Comparison of ENCODE assay signal across 1 cellular context in the genomic region with DNA sequence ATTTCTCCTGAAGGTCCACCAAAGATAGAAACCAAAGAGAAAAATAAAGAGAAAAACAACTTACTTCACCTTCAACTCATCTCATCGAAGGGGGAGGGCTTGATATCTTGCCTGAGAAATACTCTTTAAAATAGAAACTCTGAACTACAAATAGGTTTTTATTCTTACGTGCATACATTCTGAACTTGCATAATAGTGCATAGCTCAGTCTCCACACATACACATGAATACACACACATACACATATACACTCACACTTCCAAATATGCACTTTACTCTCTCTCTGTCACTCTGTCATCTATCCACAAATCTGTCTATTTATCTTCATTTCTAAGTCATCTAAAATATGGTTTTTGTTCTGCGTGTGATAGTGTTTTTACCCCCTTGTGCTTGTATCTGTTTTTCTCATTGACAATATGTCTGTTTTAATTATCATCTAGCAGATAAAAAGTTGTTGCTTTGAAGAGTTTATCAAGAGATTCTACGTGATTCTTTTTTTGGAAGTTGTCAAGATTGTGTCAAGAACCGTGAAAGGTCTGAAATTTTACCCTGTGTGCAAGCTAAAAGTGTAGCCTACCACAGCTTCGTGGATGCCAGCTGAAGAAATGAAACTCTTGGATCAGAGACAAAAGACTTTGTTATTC.
TF ChIP-seq lines count a peak whose summit lies in the region.

No MANE protein-coding gene starts in this region.

TF ChIP-seq in HepG2, 621 proteins besides CTCF, POLR2A, EP300 and RAD21 (continued from another document and continues in another):
- TF ChIP-seq, protein P1, sequence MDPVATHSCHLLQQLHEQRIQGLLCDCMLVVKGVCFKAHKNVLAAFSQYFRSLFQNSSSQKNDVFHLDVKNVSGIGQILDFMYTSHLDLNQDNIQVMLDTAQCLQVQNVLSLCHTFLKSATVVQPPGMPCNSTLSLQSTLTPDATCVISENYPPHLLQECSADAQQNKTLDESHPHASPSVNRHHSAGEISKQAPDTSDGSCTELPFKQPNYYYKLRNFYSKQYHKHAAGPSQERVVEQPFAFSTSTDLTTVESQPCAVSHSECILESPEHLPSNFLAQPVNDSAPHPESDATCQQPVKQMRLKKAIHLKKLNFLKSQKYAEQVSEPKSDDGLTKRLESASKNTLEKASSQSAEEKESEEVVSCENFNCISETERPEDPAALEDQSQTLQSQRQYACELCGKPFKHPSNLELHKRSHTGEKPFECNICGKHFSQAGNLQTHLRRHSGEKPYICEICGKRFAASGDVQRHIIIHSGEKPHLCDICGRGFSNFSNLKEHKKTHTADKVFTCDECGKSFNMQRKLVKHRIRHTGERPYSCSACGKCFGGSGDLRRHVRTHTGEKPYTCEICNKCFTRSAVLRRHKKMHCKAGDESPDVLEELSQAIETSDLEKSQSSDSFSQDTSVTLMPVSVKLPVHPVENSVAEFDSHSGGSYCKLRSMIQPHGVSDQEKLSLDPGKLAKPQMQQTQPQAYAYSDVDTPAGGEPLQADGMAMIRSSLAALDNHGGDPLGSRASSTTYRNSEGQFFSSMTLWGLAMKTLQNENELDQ (CRISPR knock-in tag; IDR thresholded peaks at IDR 0.05; ENCODE audit: borderline replicate concordance) = no peak
- TF ChIP-seq, protein P2, sequence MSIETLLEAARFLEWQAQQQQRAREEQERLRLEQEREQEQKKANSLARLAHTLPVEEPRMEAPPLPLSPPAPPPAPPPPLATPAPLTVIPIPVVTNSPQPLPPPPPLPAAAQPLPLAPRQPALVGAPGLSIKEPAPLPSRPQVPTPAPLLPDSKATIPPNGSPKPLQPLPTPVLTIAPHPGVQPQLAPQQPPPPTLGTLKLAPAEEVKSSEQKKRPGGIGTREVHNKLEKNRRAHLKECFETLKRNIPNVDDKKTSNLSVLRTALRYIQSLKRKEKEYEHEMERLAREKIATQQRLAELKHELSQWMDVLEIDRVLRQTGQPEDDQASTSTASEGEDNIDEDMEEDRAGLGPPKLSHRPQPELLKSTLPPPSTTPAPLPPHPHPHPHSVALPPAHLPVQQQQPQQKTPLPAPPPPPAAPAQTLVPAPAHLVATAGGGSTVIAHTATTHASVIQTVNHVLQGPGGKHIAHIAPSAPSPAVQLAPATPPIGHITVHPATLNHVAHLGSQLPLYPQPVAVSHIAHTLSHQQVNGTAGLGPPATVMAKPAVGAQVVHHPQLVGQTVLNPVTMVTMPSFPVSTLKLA (IDR thresholded peaks at IDR 0.05) = no peak
- TF ChIP-seq ZNF781 (CRISPR knock-in tag; IDR thresholded peaks at IDR 0.05; ENCODE audit: borderline replicate concordance, not compliant biosample characterization) (no peak), ELF4 (CRISPR knock-in tag; IDR thresholded peaks at IDR 0.05; ENCODE audit: borderline replicate concordance) (no peak; the same call in 1 of the 2 replicates), ZNF383 (CRISPR knock-in tag; IDR thresholded peaks at IDR 0.05; ENCODE audit: borderline replicate concordance) (no peak), PRMT3 (CRISPR knock-in tag; IDR thresholded peaks at IDR 0.05; ENCODE audit: borderline replicate concordance, low read depth) (no peak), ZNF577 (CRISPR knock-in tag; IDR thresholded peaks at IDR 0.05; ENCODE audit: borderline replicate concordance, low read depth) (no peak), BCL6 (CRISPR knock-in tag; IDR thresholded peaks at IDR 0.05) (peak; percentile 65; the same call in 1 of the 2 replicates), KDM6A (CRISPR knock-in tag; IDR thresholded peaks at IDR 0.05; ENCODE audit: low read depth) (0 out of 2 replicates have a peak, but pooled peaks have one; percentile 28), PPARG (CRISPR knock-in tag; conservative IDR thresholded peaks at IDR 0.05) (peak; percentile 19; the same call in 1 of the 2 replicates), ZSCAN5A (CRISPR knock-in tag; IDR thresholded peaks at IDR 0.05; ENCODE audit: borderline replicate concordance) (no peak), JUN (CRISPR knock-in tag; IDR thresholded peaks at IDR 0.05) (no peak), HNF4A (CRISPR knock-in tag; IDR thresholded peaks at IDR 0.05) (peak; percentile 77), CSRNP1 (CRISPR knock-in tag; IDR thresholded peaks at IDR 0.05) (peak; percentile 76; the same call in 1 of the 2 replicates), NFIB (CRISPR knock-in tag; IDR thresholded peaks at IDR 0.05; ENCODE audit: borderline replicate concordance) (no peak), SAP130 (CRISPR knock-in tag; IDR thresholded peaks at IDR 0.05; ENCODE audit: low read depth) (no peak), HMG20A (CRISPR knock-in tag; IDR thresholded peaks at IDR 0.05; ENCODE audit: borderline replicate concordance) (no peak), FOSL1 (CRISPR knock-in tag; IDR thresholded peaks at IDR 0.05; ENCODE audit: borderline replicate concordance) (no peak), NFIC (IDR thresholded peaks at IDR 0.05; ENCODE audit: low read length) (0 out of 2 replicates have a peak, but pooled peaks have one; percentile 16), RARA (CRISPR knock-in tag; IDR thresholded peaks at IDR 0.05) (peak; percentile 62; the same call in 1 of the 2 replicates), PHB2 (IDR thresholded peaks at IDR 0.05; ENCODE audit: partially characterized antibody) (no peak), ZC3H13 (CRISPR knock-in tag; IDR thresholded peaks at IDR 0.05) (no peak), ZKSCAN8 (CRISPR knock-in tag; IDR thresholded peaks at IDR 0.05; ENCODE audit: borderline replicate concordance) (no peak), SNRNP70 (IDR thresholded peaks at IDR 0.05; ENCODE audit: low read depth, low read length) (no peak), ZFP36L1 (CRISPR knock-in tag; IDR thresholded peaks at IDR 0.05) (no peak), ZKSCAN1 (IDR thresholded peaks at IDR 0.05; ENCODE audit: low read length) (no peak), ZSCAN31 (CRISPR knock-in tag; IDR thresholded peaks at IDR 0.05; ENCODE audit: low read depth) (no peak), ZNF3 (CRISPR knock-in tag; IDR thresholded peaks at IDR 0.05) (0 out of 2 replicates have a peak, but pooled peaks have one; percentile 7), SMARCC2 (IDR thresholded peaks at IDR 0.05) (no peak)
- TF ChIP-seq, protein P3, sequence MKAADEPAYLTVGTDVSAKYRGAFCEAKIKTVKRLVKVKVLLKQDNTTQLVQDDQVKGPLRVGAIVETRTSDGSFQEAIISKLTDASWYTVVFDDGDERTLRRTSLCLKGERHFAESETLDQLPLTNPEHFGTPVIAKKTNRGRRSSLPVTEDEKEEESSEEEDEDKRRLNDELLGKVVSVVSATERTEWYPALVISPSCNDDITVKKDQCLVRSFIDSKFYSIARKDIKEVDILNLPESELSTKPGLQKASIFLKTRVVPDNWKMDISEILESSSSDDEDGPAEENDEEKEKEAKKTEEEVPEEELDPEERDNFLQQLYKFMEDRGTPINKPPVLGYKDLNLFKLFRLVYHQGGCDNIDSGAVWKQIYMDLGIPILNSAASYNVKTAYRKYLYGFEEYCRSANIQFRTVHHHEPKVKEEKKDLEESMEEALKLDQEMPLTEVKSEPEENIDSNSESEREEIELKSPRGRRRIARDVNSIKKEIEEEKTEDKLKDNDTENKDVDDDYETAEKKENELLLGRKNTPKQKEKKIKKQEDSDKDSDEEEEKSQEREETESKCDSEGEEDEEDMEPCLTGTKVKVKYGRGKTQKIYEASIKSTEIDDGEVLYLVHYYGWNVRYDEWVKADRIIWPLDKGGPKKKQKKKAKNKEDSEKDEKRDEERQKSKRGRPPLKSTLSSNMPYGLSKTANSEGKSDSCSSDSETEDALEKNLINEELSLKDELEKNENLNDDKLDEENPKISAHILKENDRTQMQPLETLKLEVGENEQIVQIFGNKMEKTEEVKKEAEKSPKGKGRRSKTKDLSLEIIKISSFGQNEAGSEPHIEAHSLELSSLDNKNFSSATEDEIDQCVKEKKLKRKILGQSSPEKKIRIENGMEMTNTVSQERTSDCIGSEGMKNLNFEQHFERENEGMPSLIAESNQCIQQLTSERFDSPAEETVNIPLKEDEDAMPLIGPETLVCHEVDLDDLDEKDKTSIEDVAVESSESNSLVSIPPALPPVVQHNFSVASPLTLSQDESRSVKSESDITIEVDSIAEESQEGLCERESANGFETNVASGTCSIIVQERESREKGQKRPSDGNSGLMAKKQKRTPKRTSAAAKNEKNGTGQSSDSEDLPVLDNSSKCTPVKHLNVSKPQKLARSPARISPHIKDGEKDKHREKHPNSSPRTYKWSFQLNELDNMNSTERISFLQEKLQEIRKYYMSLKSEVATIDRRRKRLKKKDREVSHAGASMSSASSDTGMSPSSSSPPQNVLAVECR (CRISPR knock-in tag; IDR thresholded peaks at IDR 0.05; ENCODE audit: borderline replicate concordance) = no peak
- TF ChIP-seq, protein P4, sequence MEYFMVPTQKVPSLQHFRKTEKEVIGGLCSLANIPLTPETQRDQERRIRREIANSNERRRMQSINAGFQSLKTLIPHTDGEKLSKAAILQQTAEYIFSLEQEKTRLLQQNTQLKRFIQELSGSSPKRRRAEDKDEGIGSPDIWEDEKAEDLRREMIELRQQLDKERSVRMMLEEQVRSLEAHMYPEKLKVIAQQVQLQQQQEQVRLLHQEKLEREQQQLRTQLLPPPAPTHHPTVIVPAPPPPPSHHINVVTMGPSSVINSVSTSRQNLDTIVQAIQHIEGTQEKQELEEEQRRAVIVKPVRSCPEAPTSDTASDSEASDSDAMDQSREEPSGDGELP (IDR thresholded peaks at IDR 0.05; ENCODE audit: borderline replicate concordance, low read depth) = no peak
- TF ChIP-seq, protein P5, sequence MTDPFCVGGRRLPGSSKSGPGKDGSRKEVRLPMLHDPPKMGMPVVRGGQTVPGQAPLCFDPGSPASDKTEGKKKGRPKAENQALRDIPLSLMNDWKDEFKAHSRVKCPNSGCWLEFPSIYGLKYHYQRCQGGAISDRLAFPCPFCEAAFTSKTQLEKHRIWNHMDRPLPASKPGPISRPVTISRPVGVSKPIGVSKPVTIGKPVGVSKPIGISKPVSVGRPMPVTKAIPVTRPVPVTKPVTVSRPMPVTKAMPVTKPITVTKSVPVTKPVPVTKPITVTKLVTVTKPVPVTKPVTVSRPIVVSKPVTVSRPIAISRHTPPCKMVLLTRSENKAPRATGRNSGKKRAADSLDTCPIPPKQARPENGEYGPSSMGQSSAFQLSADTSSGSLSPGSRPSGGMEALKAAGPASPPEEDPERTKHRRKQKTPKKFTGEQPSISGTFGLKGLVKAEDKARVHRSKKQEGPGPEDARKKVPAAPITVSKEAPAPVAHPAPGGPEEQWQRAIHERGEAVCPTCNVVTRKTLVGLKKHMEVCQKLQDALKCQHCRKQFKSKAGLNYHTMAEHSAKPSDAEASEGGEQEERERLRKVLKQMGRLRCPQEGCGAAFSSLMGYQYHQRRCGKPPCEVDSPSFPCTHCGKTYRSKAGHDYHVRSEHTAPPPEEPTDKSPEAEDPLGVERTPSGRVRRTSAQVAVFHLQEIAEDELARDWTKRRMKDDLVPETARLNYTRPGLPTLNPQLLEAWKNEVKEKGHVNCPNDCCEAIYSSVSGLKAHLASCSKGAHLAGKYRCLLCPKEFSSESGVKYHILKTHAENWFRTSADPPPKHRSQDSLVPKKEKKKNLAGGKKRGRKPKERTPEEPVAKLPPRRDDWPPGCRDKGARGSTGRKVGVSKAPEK (CRISPR knock-in tag; IDR thresholded peaks at IDR 0.05; ENCODE audit: borderline replicate concordance) = peak; percentile 61; the same call in 1 of the 2 replicates
- TF ChIP-seq, protein P6, sequence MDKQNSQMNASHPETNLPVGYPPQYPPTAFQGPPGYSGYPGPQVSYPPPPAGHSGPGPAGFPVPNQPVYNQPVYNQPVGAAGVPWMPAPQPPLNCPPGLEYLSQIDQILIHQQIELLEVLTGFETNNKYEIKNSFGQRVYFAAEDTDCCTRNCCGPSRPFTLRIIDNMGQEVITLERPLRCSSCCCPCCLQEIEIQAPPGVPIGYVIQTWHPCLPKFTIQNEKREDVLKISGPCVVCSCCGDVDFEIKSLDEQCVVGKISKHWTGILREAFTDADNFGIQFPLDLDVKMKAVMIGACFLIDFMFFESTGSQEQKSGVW (CRISPR knock-in tag; IDR thresholded peaks at IDR 0.05; ENCODE audit: borderline replicate concordance) = no peak
